Comparison of ENCODE assay signal across 12 cellular contexts in genomic region chr17:28937044-28937729, GRCh38. TPM values are rescaled to one million over a fixed set of nuclear protein-coding genes. Genes with fewer than 3 reads are reported as not detected.
DNase-seq lines count a peak whose midpoint lies in the region; ATAC-seq and TF ChIP-seq lines count a peak whose summit lies in the region.
"Had no signal": no experiment of that assay in that cellular context is flagged by ENCODE, and none has a peak within 500 bp of the region (broad histone marks: within the 10 kb centered on the region; RNA-seq: fewer than 3 reads in every experiment).

No MANE protein-coding gene starts in this region.

- ATAC-seq in GM18861 (IDR thresholded peaks at IDR 0.05; ENCODE audit: unreplicated experiment) = no peak

- H3K27me3 ChIP-seq in HUES48 (ENCODE audit: control insufficient read depth, insufficient read depth, low read length) (no peaks in the 10 kb centered on the region), spleen (replicated peaks in 1 of 7) (no peaks in the 10 kb centered on the region)
- H3K27me3 ChIP-seq: heart left ventricle, vagina had no signal

- no peak for TF ChIP-seq POLR2A in spleen (IDR thresholded peaks at IDR 0.05)

- H3K9me3 ChIP-seq in HUES48 (ENCODE audit: control insufficient read depth, insufficient read depth, low read length) (no peaks in the 10 kb centered on the region), spleen (no peaks in the 10 kb centered on the region)
- H3K9me3 ChIP-seq: heart left ventricle, vagina had no signal

- 52 to 76% (median 63%) methylated on average over 5 of the region's 5 CpGs for WGBS in spleen, 5 donors

- H3K9ac ChIP-seq in HUES48 (ENCODE audit: low read depth, low read length) = no peak overlapping the region

- intact Hi-C loops in spleen (cut with DNase I; ENCODE audit: low total_unique reads) = no loop called here

- no peak overlapping the region for H3K4me3 ChIP-seq in HUES48 (ENCODE audit: low read depth, low read length)
- peak overlapping the region in 1 of 8 donors; percentile 28 for H3K4me3 ChIP-seq in spleen
- H3K4me3 ChIP-seq: heart left ventricle, vagina had no signal

- no peak for TF ChIP-seq CTCF in spleen (IDR thresholded peaks at IDR 0.05 in 8 of 11, conservative IDR thresholded peaks at IDR 0.05 in 3 of 11)

- H3K27ac ChIP-seq in HUES48 (ENCODE audit: low read depth, low read length) (peak overlapping the region; percentile 37), spleen (peak overlapping the region in 7 of 8 donors; percentile 59 to 84 (median 72))
- H3K27ac ChIP-seq: vagina had no signal

- DNase-seq in astrocyte of the hippocampus (ENCODE audit: low read depth, low spot score) = peak; percentile 41
- DNase-seq in iris pigment epithelial cell (ENCODE audit: low read depth) = peak; percentile 55
- DNase-seq in spleen = no peak
- DNase-seq in DMS 273 (lab: John Stamatoyannopoulos, UW; ENCODE audit: unreplicated experiment) = no peak
- no peak for DNase-seq in NCI-H1105 treated with DMSO at 0.1 percent for 48 hours (lab: John Stamatoyannopoulos, UW)
- DNase-seq in cerebellar nuclear complex (lab: John Stamatoyannopoulos, UW) = no peak
- DNase-seq: heart left ventricle; SHP77 treated with DMSO at 0.1 percent for 48 hours; stimulated activated CD4-positive, alpha-beta T cell treated with anti-CD3 and anti-CD28 coated beads, Interleukin-15, amount 100 ng/mL, for 24 hours had no signal

- H3K4me1 ChIP-seq in HUES48 (ENCODE audit: control insufficient read depth, insufficient read depth, low read length) = peaks cover 53% of the 10 kb centered on the region
- peaks cover 50 to 100% (median 80%) of the 10 kb centered on the region in 6 donors for H3K4me1 ChIP-seq in spleen

- H3K36me3 ChIP-seq in HUES48 (ENCODE audit: control insufficient read depth, insufficient read depth, low read length) = peaks cover 34% of the 10 kb centered on the region
- H3K36me3 ChIP-seq in spleen = peaks cover 0 to 38% (median 0%) of the 10 kb centered on the region in 6 donors
- H3K36me3 ChIP-seq: vagina had no signal

RNA-seq across cellular contexts. Expression of gene PHF12, which starts 14.1 kb away (rescaled TPM):
- 100 to 1,000 TPM in 2 of 7 donors, 10 to 100 TPM in 5; 65.9 to 118 (median 84.9) TPM for total RNA-seq in spleen
- 10 to 100 TPM; 16.2 to 22.0 (median 20.0) TPM for polyA plus RNA-seq in spleen

RNA-seq across cellular contexts. Expression of gene DHRS13, which starts 34.3 kb away (rescaled TPM):
- 10 to 100 TPM; 14.7 to 51.2 (median 21.2) TPM for total RNA-seq in spleen
- polyA plus RNA-seq in spleen = 10 to 100 TPM; 12.2 to 12.6 (median 12.6) TPM

RNA-seq across cellular contexts. Expression of gene FLOT2, which starts 39.7 kb away (rescaled TPM):
- total RNA-seq in spleen = 100 to 1,000 TPM; 133 to 259 (median 202) TPM
- polyA plus RNA-seq in spleen = 100 to 1,000 TPM in 1 of 3 donors, 10 to 100 TPM in 2; 80.8 to 119 (median 92.8) TPM

Comparison
In these comparisons a context has a peak if more than half of its experiments do, and no peak if none do; other contexts are left out.
1. DNase-seq: peak in astrocyte of the hippocampus (single experiment) and iris pigment epithelial cell (single experiment); none in spleen (single experiment), DMS 273 (single experiment), NCI-H1105 treated with DMSO at 0.1 percent for 48 hours (single experiment) and cerebellar nuclear complex (0 of 2).